ENCODE assay signal across 8 cellular contexts in genomic region chr3:68116580-68116979, GRCh38.
"Had no signal": no experiment of that assay in that cellular context is flagged by ENCODE, and none has a peak within 500 bp of the region (broad histone marks: within the 10 kb centered on the region; RNA-seq: fewer than 3 reads in every experiment).

No MANE protein-coding gene starts in this region.

- H3K4me2 ChIP-seq: GM23338 had no signal

- H3K27ac Mint-ChIP-seq: GM23338, H9 had no signal

- H3K4me3 ChIP-seq: GM23338, K562 had no signal

- FAIRE-seq: H1, H54, K562 had no signal

- H3K4me1 Mint-ChIP-seq: GM23338, H9 had no signal

- H3K27ac ChIP-seq: HL-60 had no signal

- ATAC-seq: GM23338, K562 had no signal

- H3K4me3 Mint-ChIP-seq: GM23338, H9 had no signal

- H2AFZ ChIP-seq: GM23338 had no signal

- DNase-seq: H9, HCEC 1CT, IMR-90 had no signal

- H3K9me3 Mint-ChIP-seq: GM23338, H9 had no signal
